In the genomic region with DNA sequence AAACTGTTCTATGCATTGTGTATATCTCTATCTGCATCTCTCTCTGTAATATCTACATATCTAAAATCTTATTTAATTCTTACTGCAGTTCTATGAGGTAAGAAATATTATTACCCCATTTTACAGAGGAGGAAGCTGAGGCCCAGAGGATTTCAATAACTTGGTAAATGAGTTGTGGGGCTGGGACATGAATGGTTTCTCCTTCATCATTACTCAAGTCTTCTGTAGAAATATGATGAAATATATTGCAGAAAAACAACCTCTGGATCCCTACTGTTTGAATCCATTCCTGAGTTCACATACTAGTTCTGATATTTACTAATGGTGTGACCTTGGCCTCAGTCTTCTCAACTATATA, we compare ENCODE assay signal across 22 cellular contexts.
"Had no signal": no experiment of that assay in that cellular context is flagged by ENCODE, and none has a peak within 500 bp of the region (broad histone marks: within the 10 kb centered on the region; RNA-seq: fewer than 3 reads in every experiment).

No MANE protein-coding gene starts in this region.

- H3K4me3 ChIP-seq: MG63 had no signal

- H3K9ac ChIP-seq: KMS-11 had no signal

- H3K4me2 ChIP-seq: KMS-11 had no signal

- DNase-seq: Kasumi-1, MG63, MM.1S, MV-4-11, NCI-H1048, NCI-H1092, NCI-H1436 treated with DMSO at 0.1 percent for 48 hours, NCI-H146, NCI-H187, NCI-H187 treated with DMSO at 0.1 percent for 48 hours, NCI-H1930, NCI-H2029, NCI-H2029 treated with DMSO at 0.1 percent for 48 hours, NCI-H2107, NCI-H2171, NCI-H2227 treated with DMSO at 0.1 percent for 48 hours, NCI-H226, NCI-H345, NCI-H446, NCI-H446 treated with DMSO at 0.1 percent for 48 hours, NCI-H510A had no signal

- H3K36me3 ChIP-seq: MG63 had no signal

- H3K27ac ChIP-seq: KMS-11 had no signal

- H3K27me3 ChIP-seq: MG63 had no signal
